ENCODE assay signal across 14 cellular contexts in genomic region chr1:172401907-172402306, GRCh38. TPM values are rescaled to one million over a fixed set of nuclear protein-coding genes. Genes with fewer than 3 reads are reported as not detected.
A peak's percentile ranks its signal among the peaks of the same experiment; 100 is the strongest.
DNase-seq lines count a peak whose midpoint lies in the region; ATAC-seq and TF ChIP-seq lines count a peak whose summit lies in the region.
"Had no signal": no experiment of that assay in that cellular context is flagged by ENCODE, and none has a peak within 500 bp of the region (broad histone marks: within the 10 kb centered on the region; RNA-seq: fewer than 3 reads in every experiment).

No MANE protein-coding gene starts in this region.

- DNase-seq in cardiac muscle cell (ENCODE audit: low read depth in 1 of 2, low spot score in 1 of 2) (peak; percentile 11 to 29), left cardiac atrium (no peak), epithelial cell of esophagus (ENCODE audit: low read depth) (no peak), type B pancreatic cell (ENCODE audit: extremely low spot score, unreplicated experiment) (no peak), MG63 (no peak), epidermal melanocyte (ENCODE audit: insufficient read length, low spot score) (no peak)
- DNase-seq: activated CD4-positive, alpha-beta T cell treated with anti-CD3 and anti-CD28 coated beads, Interleukin-2, amount 50 U/mL, for 4 hours; KBM-7; NCI-H510A; upper lobe of left lung had no signal

- H3K27ac ChIP-seq in cardiac muscle cell (no peak overlapping the region), OCI-LY1 (ENCODE audit: low read depth, low read length, poor library complexity, severe bottlenecking) (no peak overlapping the region)
- H3K27ac ChIP-seq: upper lobe of left lung had no signal

- H3K27me3 Mint-ChIP-seq in type B pancreatic cell = no peaks in the 10 kb centered on the region
- H3K27me3 Mint-ChIP-seq: dendritic cell treated with granulocyte-macrophage colony-stimulating factor and Interleukin-4, amounts not matched to agents 40 ng/mL and 50 ng/mL, for 4 days had no signal

- H3K27me3 ChIP-seq in cardiac muscle cell (no peaks in the 10 kb centered on the region), OCI-LY1 (ENCODE audit: insufficient read depth, low read length) (no peaks in the 10 kb centered on the region), MG63 (no peaks in the 10 kb centered on the region)
- H3K27me3 ChIP-seq: upper lobe of left lung had no signal

- H3K4me1 Mint-ChIP-seq in type B pancreatic cell (ENCODE audit: unreplicated experiment) = peaks cover 39% of the 10 kb centered on the region

- H3K9me3 ChIP-seq in cardiac muscle cell (ENCODE audit: low read depth) (no peaks in the 10 kb centered on the region), OCI-LY1 (ENCODE audit: low read length) (no peaks in the 10 kb centered on the region), MG63 (no peaks in the 10 kb centered on the region)
- H3K9me3 ChIP-seq: upper lobe of left lung had no signal

- intact Hi-C loops in left cardiac atrium (cut with DNase I) = loop anchor here in 1 of 2 donors (2.0 to 5.0 kb wide), 3 partner anchors 21 to 360 kb away; no protein-coding TSS in a partner anchor

- ATAC-seq in left cardiac atrium (no peak), GM18861 (IDR thresholded peaks at IDR 0.05; ENCODE audit: unreplicated experiment) (no peak)

- H4K20me1 ChIP-seq in OCI-LY1 (ENCODE audit: insufficient read depth, low read length) = no peaks in the 10 kb centered on the region

- H3K36me3 Mint-ChIP-seq in type B pancreatic cell = peaks cover 3% of the 10 kb centered on the region

- no peaks in the 10 kb centered on the region for H3K9me3 Mint-ChIP-seq in type B pancreatic cell
- H3K9me3 Mint-ChIP-seq: dendritic cell treated with granulocyte-macrophage colony-stimulating factor and Interleukin-4, amounts not matched to agents 40 ng/mL and 50 ng/mL, for 4 days had no signal

- H3F3A ChIP-seq in OCI-LY1 (ENCODE audit: insufficient read depth, low read length) = no peaks in the 10 kb centered on the region

- no peaks in the 10 kb centered on the region for H3K9me2 ChIP-seq in OCI-LY1 (ENCODE audit: low read depth, low read length)

- H2AFZ ChIP-seq in OCI-LY1 (ENCODE audit: low read length) = no peak overlapping the region

- no peak overlapping the region for H3K4me2 ChIP-seq in OCI-LY1 (ENCODE audit: low read length)

- H3K36me3 ChIP-seq in cardiac muscle cell = no peaks in the 10 kb centered on the region
- no peaks in the 10 kb centered on the region for H3K36me3 ChIP-seq in OCI-LY1 (ENCODE audit: insufficient read depth, low read length)
- H3K36me3 ChIP-seq in MG63 = no peaks in the 10 kb centered on the region
- H3K36me3 ChIP-seq: upper lobe of left lung had no signal

- H3K79me2 ChIP-seq in OCI-LY1 (ENCODE audit: insufficient read depth, low read length) = no peaks in the 10 kb centered on the region

- H3K27ac Mint-ChIP-seq in type B pancreatic cell = no peak overlapping the region
- H3K27ac Mint-ChIP-seq: dendritic cell treated with granulocyte-macrophage colony-stimulating factor and Interleukin-4, amounts not matched to agents 40 ng/mL and 50 ng/mL, for 4 days had no signal

- peaks cover 4% of the 10 kb centered on the region for H3K4me1 ChIP-seq in cardiac muscle cell (ENCODE audit: low read depth)
- H3K4me1 ChIP-seq in OCI-LY1 (ENCODE audit: insufficient read depth, low read length, severe bottlenecking) = peaks cover 20% of the 10 kb centered on the region

- H3K4me3 ChIP-seq in cardiac muscle cell (no peak overlapping the region), OCI-LY1 (ENCODE audit: low read depth, low read length, poor library complexity, severe bottlenecking) (no peak overlapping the region), epithelial cell of esophagus (ENCODE audit: low read length) (no peak overlapping the region), MG63 (no peak overlapping the region)
- H3K4me3 ChIP-seq: upper lobe of left lung had no signal

- no peak overlapping the region for H3K4me3 Mint-ChIP-seq in type B pancreatic cell
- H3K4me3 Mint-ChIP-seq: dendritic cell treated with granulocyte-macrophage colony-stimulating factor and Interleukin-4, amounts not matched to agents 40 ng/mL and 50 ng/mL, for 4 days had no signal

- no peak overlapping the region for H3K9ac ChIP-seq in OCI-LY1 (ENCODE audit: low read length)

- TF ChIP-seq CTCF in cardiac muscle cell (IDR thresholded peaks at IDR 0.05; ENCODE audit: low read depth, low read length) (peak; percentile 27), OCI-LY1 (IDR thresholded peaks at IDR 0.05; ENCODE audit: low read length) (peak; percentile 55), epithelial cell of esophagus (IDR thresholded peaks at IDR 0.05; ENCODE audit: insufficient read depth, low read depth, low read length, missing control alignments) (peak; percentile 18), type B pancreatic cell (conservative IDR thresholded peaks at IDR 0.05) (peak; percentile 39)

RNA-seq across cellular contexts. Expression of gene C1orf105, which starts 18.6 kb away (rescaled TPM):
- total RNA-seq in cardiac muscle cell (3.2 and 15.6 TPM in 2 replicates), left cardiac atrium (10 to 100 TPM in 1 of 2 donors, 1 to 10 TPM in 1; 7.1 to 19.9 TPM), type B pancreatic cell (ENCODE audit: low replicate concordance) (2.3 TPM in 1 of 2 replicates, not detected in the other)
- 11.4 and 21.5 TPM in 2 replicates for polyA plus RNA-seq in cardiac muscle cell
- not detected in 2 replicates for total RNA-seq in MG63 (2014; rRNA removed; shearing (Covaris generic); ENCODE audit: low replicate concordance)
- total RNA-seq: lung microvascular endothelial cell, upper lobe of left lung had no signal

RNA-seq across cellular contexts. Expression of gene PIGC, which starts 42.0 kb away (rescaled TPM):
- total RNA-seq in cardiac muscle cell (10.9 and 14.0 TPM in 2 replicates), left cardiac atrium (10 to 100 TPM; 12.4 to 14.6 TPM), type B pancreatic cell (ENCODE audit: low replicate concordance) (36.0 and 37.3 TPM in 2 replicates)
- 29.1 and 35.1 TPM in 2 replicates for polyA plus RNA-seq in cardiac muscle cell
- 19.6 and 30.6 TPM in 2 replicates for total RNA-seq in MG63 (2014; rRNA removed; shearing (Covaris generic); ENCODE audit: low replicate concordance)

Comparison
In these comparisons a context has a peak if more than half of its experiments do, and no peak if none do; other contexts are left out.
1. DNase-seq: peak in cardiac muscle cell (2 of 2); none in left cardiac atrium (single experiment), epithelial cell of esophagus (single experiment), type B pancreatic cell (single experiment), MG63 (single experiment) and epidermal melanocyte (single experiment).
2. Peak in every context shown above with its lines, with median percentiles within 50 percentile points of each other: CTCF ChIP-seq.